Comparison of ENCODE assay signal across 14 cellular contexts in the genomic region with DNA sequence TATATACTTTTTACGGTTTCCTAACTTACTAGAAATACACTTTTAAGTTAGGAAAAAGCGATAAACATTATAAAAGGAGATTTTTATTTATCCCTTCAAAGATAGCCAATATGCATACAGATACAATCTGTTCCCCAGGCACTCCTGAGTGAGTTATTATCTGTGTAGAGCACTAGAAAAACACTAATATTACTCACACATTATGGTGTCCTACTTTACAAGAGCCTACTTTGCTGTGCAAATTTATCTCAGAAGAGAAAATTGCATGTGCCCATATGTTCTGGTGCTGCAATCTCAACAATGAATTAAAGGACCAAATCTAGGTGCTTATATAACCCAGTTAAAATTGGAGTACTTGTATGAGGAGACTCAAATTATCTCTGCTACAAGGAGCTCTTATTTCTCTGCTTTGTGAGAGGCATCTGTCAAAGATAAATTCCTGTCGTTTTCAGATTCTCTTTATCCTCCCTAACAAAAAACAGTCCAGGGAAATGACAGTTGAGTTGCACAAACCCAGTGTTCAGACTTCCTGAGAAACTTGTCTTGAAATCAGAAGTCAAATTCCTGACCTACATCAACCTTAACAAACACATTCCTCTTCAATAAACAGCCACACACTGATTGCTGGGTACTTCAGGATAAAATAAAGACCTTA. TPM values are rescaled to one million over a fixed set of nuclear protein-coding genes. Genes with fewer than 3 reads are reported as not detected.
DNase-seq lines count a peak whose midpoint lies in the region; TF ChIP-seq lines count a peak whose summit lies in the region.
"Had no signal": no experiment of that assay in that cellular context is flagged by ENCODE, and none has a peak within 500 bp of the region (broad histone marks: within the 10 kb centered on the region; RNA-seq: fewer than 3 reads in every experiment).

No MANE protein-coding gene starts in this region.

- H3K27ac Mint-ChIP-seq in chondrocyte (ENCODE audit: unreplicated experiment), result peak overlapping the region; percentile 61
- H3K27ac Mint-ChIP-seq: activated B cell treated with CpG ODN at 0.5 μM for 24 hours had no signal

- no peak overlapping the region for H4K91ac ChIP-seq in neuronal stem cell (ENCODE audit: low read depth, low read length, poor library complexity)

- 72 to 77% methylated on average over 3 of the region's 3 CpGs for WGBS in GM23248 (ENCODE audit: low coverage in 1 of 2, low lambda C conversion rate in 2 of 2, missing lambda C conversion rate in 2 of 2), 2 experiments
- no CpG with 5 or more reads among the region's 3 CpGs for WGBS in neuronal stem cell (ENCODE audit: extremely low coverage in 2 of 2, insufficient read length in 2 of 2, insufficient replicate concordance in 1 of 2), 2 donors

- H3K79me2 ChIP-seq in GM23248 (ENCODE audit: insufficient read depth), result no peaks in the 10 kb centered on the region

- in situ Hi-C loops in GM23248 (cut with MboI), result no loop called here

- H3K4me1 Mint-ChIP-seq in chondrocyte (ENCODE audit: low read depth), result peaks cover 15% of the 10 kb centered on the region
- H3K4me1 Mint-ChIP-seq: activated B cell treated with CpG ODN at 0.5 μM for 24 hours; central memory CD8-positive, alpha-beta T cell had no signal

- H3K4me3 Mint-ChIP-seq in chondrocyte (ENCODE audit: unreplicated experiment), result no peak overlapping the region
- H3K4me3 Mint-ChIP-seq: activated B cell treated with CpG ODN at 0.5 μM for 24 hours; central memory CD8-positive, alpha-beta T cell had no signal

- H3K18ac ChIP-seq in neuronal stem cell (ENCODE audit: low read length), result no peak overlapping the region

- peaks cover 13% of the 10 kb centered on the region for H3K4me1 ChIP-seq in GM23248 (ENCODE audit: insufficient read depth)
- H3K4me1 ChIP-seq in neuronal stem cell (ENCODE audit: control insufficient read depth in 2 of 2, insufficient read depth in 1 of 2, low read depth in 1 of 2, low read length in 2 of 2), result peaks cover 6 to 32% of the 10 kb centered on the region in 2 donors

- no peak overlapping the region for H3K4ac ChIP-seq in neuronal stem cell (ENCODE audit: low read length)

- H4K8ac ChIP-seq in neuronal stem cell (ENCODE audit: low read depth, low read length), result no peak overlapping the region

- no peaks in the 10 kb centered on the region for H4K20me1 ChIP-seq in GM23248 (ENCODE audit: insufficient read depth)

- no peaks in the 10 kb centered on the region for H3K36me3 ChIP-seq in GM23248 (ENCODE audit: low read depth)
- H3K36me3 ChIP-seq in neuronal stem cell (replicated peaks in 1 of 2; ENCODE audit: control insufficient read depth in 2 of 2, insufficient read depth in 2 of 2, low read length in 2 of 2), result peaks cover 2% of the 10 kb centered on the region in 2 donors
- H3K36me3 ChIP-seq: neutrophil had no signal

- H2AK5ac ChIP-seq in neuronal stem cell (ENCODE audit: low read depth, low read length), result no peak overlapping the region

- H3K27me3 Mint-ChIP-seq in chondrocyte (ENCODE audit: low read depth), result no peaks in the 10 kb centered on the region
- H3K27me3 Mint-ChIP-seq: activated B cell treated with CpG ODN at 0.5 μM for 24 hours; central memory CD8-positive, alpha-beta T cell had no signal

- no peak overlapping the region for H3K23ac ChIP-seq in neuronal stem cell (ENCODE audit: low read depth, low read length, poor library complexity)

- H3K9ac ChIP-seq in GM23248 (no peak overlapping the region), neuronal stem cell (ENCODE audit: low read depth, low read length, poor library complexity) (no peak overlapping the region)

- H2BK5ac ChIP-seq in neuronal stem cell (ENCODE audit: low read length), result no peak overlapping the region

- H3K4me3 ChIP-seq in GM23248 (no peak overlapping the region), neuronal stem cell (ENCODE audit: low read length in 2 of 2) (no peak overlapping the region)

- H3K9me3 Mint-ChIP-seq in chondrocyte (ENCODE audit: low read depth), result no peaks in the 10 kb centered on the region
- H3K9me3 Mint-ChIP-seq: activated B cell treated with CpG ODN at 0.5 μM for 24 hours; activated naive CD4-positive, alpha-beta T cell treated with anti-CD3 and anti-CD28 coated beads, Interleukin-2, amount 50 U/mL, for 72 hours; central memory CD8-positive, alpha-beta T cell had no signal

- H3K27ac ChIP-seq in GM23248 (no peak overlapping the region), neuronal stem cell (replicated peaks; ENCODE audit: low read length) (no peak overlapping the region)
- H3K27ac ChIP-seq: neutrophil had no signal

- H3K36me3 Mint-ChIP-seq in chondrocyte (ENCODE audit: low read depth), result no peaks in the 10 kb centered on the region

- H2BK120ac ChIP-seq in neuronal stem cell (ENCODE audit: low read depth, low read length), result no peak overlapping the region

- peak overlapping the region; percentile 17 for H3K4me2 ChIP-seq in GM23248 (ENCODE audit: unreplicated experiment)
- H3K4me2 ChIP-seq in neuronal stem cell (ENCODE audit: insufficient read depth, low read length, poor library complexity, severe bottlenecking), result no peak overlapping the region

- TF ChIP-seq CTCF in chondrocyte (IDR thresholded peaks at IDR 0.05), result no peak

- no peak overlapping the region for H2BK15ac ChIP-seq in neuronal stem cell (ENCODE audit: low read length)

- no peaks in the 10 kb centered on the region for H3K9me2 ChIP-seq in GM23248 (ENCODE audit: insufficient read depth)

- no peak overlapping the region for H2BK12ac ChIP-seq in neuronal stem cell (ENCODE audit: low read length)

- peaks cover 7% of the 10 kb centered on the region; the same call in 1 of the 2 replicates for H3F3A ChIP-seq in GM23248 (ENCODE audit: insufficient read depth)

- H3K14ac ChIP-seq in neuronal stem cell (ENCODE audit: low read length), result no peak overlapping the region

- DNase-seq in GM23248, result no peak
- peak; percentile 29 for DNase-seq in NCI-H2171 (lab: John Stamatoyannopoulos, UW)
- DNase-seq in chondrocyte (ENCODE audit: low spot score), result no peak
- DNase-seq in neuronal stem cell (ENCODE audit: low spot score), result no peak
- no peak for DNase-seq in NCI-H2196 treated with DMSO at 0.1 percent for 48 hours (lab: John Stamatoyannopoulos, UW; ENCODE audit: unreplicated experiment)
- no peak for DNase-seq in HEK293T (ENCODE audit: extremely low spot score)
- no peak for DNase-seq in NAMALWA (ENCODE audit: low spot score)
- DNase-seq in NCI-H1930 (lab: John Stamatoyannopoulos, UW), result no peak
- DNase-seq: activated B cell treated with CpG ODN at 0.5 μM for 24 hours; NCI-H2029 treated with DMSO at 0.1 percent for 48 hours; stimulated activated naive CD4-positive, alpha-beta T cell treated with Interleukin-2 at 50 U/mL for 16 hours had no signal

- peak overlapping the region; percentile 19; the same call in 1 of the 2 replicates for H2AFZ ChIP-seq in GM23248
- H2AFZ ChIP-seq in neuronal stem cell (ENCODE audit: low read length), result peak overlapping the region; percentile 63

- POLR2A ChIA-PET in HEK293T (lab: Yijun Ruan, JAX), result no interaction called here

- H3K27me3 ChIP-seq in GM23248 (replicated peaks; ENCODE audit: insufficient read depth) (no peaks in the 10 kb centered on the region), neuronal stem cell (ENCODE audit: control insufficient read depth in 3 of 3, insufficient read depth in 3 of 3, low read depth in 1 of 3, low read length in 3 of 3) (no peaks in the 10 kb centered on the region)
- H3K27me3 ChIP-seq: neutrophil had no signal

- H3K79me1 ChIP-seq in neuronal stem cell (ENCODE audit: low read depth, low read length), result no peaks in the 10 kb centered on the region

- H3K9me3 ChIP-seq in GM23248 (ENCODE audit: low read depth), result no peaks in the 10 kb centered on the region
- H3K9me3 ChIP-seq in neuronal stem cell (replicated peaks in 1 of 2; ENCODE audit: control insufficient read depth in 2 of 2, insufficient read depth in 1 of 2, low read depth in 1 of 2, low read length in 2 of 2), result no peaks in the 10 kb centered on the region
- H3K9me3 ChIP-seq: neutrophil had no signal

- CTCF ChIA-PET in HEK293T (lab: Yijun Ruan, JAX), result no interaction called here

TF ChIP-seq in HEK293T, 16 proteins besides CTCF, POLR2A, EP300 and RAD21:
- TF ChIP-seq FOXM1 (IDR thresholded peaks at IDR 0.05; ENCODE audit: borderline replicate concordance), result no peak
- TF ChIP-seq SUZ12 (IDR thresholded peaks at IDR 0.05), result no peak

RNA-seq across cellular contexts. Expression of gene CPA1, which starts 28.9 kb away (rescaled TPM):
- not detected in 2 replicates for total RNA-seq in GM23248 (2014; rRNA removed; shearing (Covaris generic))
- not detected in 2 replicates for polyA plus RNA-seq in GM23248 (2016; fragmentation: Nextera tagmentation; extraction: Ambion mirVana)
- total RNA-seq in chondrocyte, result 0.20 TPM in 1 of 3 replicates, not detected in the others
- 0.22 TPM for polyA plus RNA-seq in neuronal stem cell (2013, experiment 1 of 2)
- polyA plus RNA-seq in neuronal stem cell (2013, experiment 2 of 2), result 0.08 TPM
- total RNA-seq: activated B cell treated with CpG ODN at 0.5 μM for 24 hours; activated naive CD4-positive, alpha-beta T cell treated with anti-CD3 and anti-CD28 coated beads, Interleukin-2, amount 50 U/mL, for 72 hours had no signal

RNA-seq across cellular contexts. Expression of gene CEP41, which starts 31.6 kb away (rescaled TPM):
- total RNA-seq in GM23248 (2014; rRNA removed; shearing (Covaris generic)), result 8.1 and 18.3 TPM in 2 replicates
- 32.3 and 33.9 TPM in 2 replicates for polyA plus RNA-seq in GM23248 (2016; fragmentation: Nextera tagmentation; extraction: Ambion mirVana)
- 10.3 to 13.9 TPM (median 10.4 TPM) in 3 replicates for total RNA-seq in chondrocyte
- polyA plus RNA-seq in neuronal stem cell (2013, experiment 1 of 2), result 20.9 TPM
- polyA plus RNA-seq in neuronal stem cell (2013, experiment 2 of 2), result 21.0 TPM
